In the genomic region with DNA sequence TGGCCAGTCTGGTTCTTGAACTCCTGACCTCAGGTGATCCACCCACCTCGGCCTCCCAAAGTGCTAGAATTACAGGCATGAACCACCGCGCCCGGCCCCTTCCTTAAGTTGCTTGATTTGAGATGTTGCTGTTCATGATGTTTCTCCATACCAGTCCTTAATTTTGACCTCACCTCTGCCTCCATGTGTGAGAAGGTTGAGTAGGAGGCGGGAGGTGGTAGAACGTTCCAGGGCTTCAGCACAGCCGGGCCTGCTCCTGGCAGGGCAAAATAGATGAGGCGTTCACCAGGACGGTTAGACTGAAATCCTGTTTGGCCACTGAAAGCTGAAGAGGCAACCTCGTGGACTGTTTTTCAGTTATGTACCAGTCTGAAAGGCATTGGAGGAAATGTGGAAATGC, we compare ENCODE assay signal across 27 cellular contexts. TPM values are rescaled to one million over a fixed set of nuclear protein-coding genes. Genes with fewer than 3 reads are reported as not detected.
"Had no signal": no experiment of that assay in that cellular context is flagged by ENCODE, and none has a peak within 500 bp of the region (broad histone marks: within the 10 kb centered on the region; RNA-seq: fewer than 3 reads in every experiment).

No MANE protein-coding gene starts in this region.

- H3K4me3 ChIP-seq: ascending aorta, cardiac muscle cell, K562, Peyer's patch, SJCRH30, SK-N-MC had no signal

- H3K27ac ChIP-seq: cardiac muscle cell, RWPE1, SJCRH30, SK-N-MC had no signal

- H3K27ac Mint-ChIP-seq: activated CD4-positive, alpha-beta memory T cell treated with anti-CD3 and anti-CD28 coated beads, Interleukin-2, amount 10 ng/mL, durations not matched to agents 7 days and 5 days; activated CD4-positive, alpha-beta T cell treated with anti-CD3 and anti-CD28 coated beads for 36 hours; activated CD8-positive, alpha-beta memory T cell treated with anti-CD3 and anti-CD28 coated beads, Interleukin-2, amount 10 ng/mL, durations not matched to agents 7 days and 5 days; activated naive CD8-positive, alpha-beta T cell treated with anti-CD3 and anti-CD28 coated beads for 36 hours; activated T-cell treated with anti-CD3 and anti-CD28 coated beads, Interleukin-2, amount 50 U/mL, for 72 hours; activated T-helper 17 cell treated with anti-CD3 and anti-CD28 coated beads, Interleukin-2, amount 50 U/mL, for 72 hours; WTC11 had no signal

- H3K27me3 ChIP-seq: ascending aorta, cardiac muscle cell, Peyer's patch had no signal

- H3K9me3 Mint-ChIP-seq: activated CD4-positive, alpha-beta memory T cell treated with anti-CD3 and anti-CD28 coated beads, Interleukin-2, amount 10 ng/mL, durations not matched to agents 7 days and 5 days; activated naive CD8-positive, alpha-beta T cell treated with anti-CD3 and anti-CD28 coated beads for 36 hours; activated T-cell treated with anti-CD3 and anti-CD28 coated beads, Interleukin-2, amount 50 U/mL, for 72 hours; activated T-helper 17 cell treated with anti-CD3 and anti-CD28 coated beads, Interleukin-2, amount 50 U/mL, for 72 hours; WTC11 had no signal

- H3K4me1 Mint-ChIP-seq: activated CD4-positive, alpha-beta memory T cell treated with anti-CD3 and anti-CD28 coated beads, Interleukin-2, amount 10 ng/mL, durations not matched to agents 7 days and 5 days; activated CD4-positive, alpha-beta T cell treated with anti-CD3 and anti-CD28 coated beads for 36 hours; activated CD8-positive, alpha-beta memory T cell treated with anti-CD3 and anti-CD28 coated beads, Interleukin-2, amount 10 ng/mL, durations not matched to agents 7 days and 5 days; activated naive CD8-positive, alpha-beta T cell treated with anti-CD3 and anti-CD28 coated beads for 36 hours; activated T-helper 17 cell treated with anti-CD3 and anti-CD28 coated beads, Interleukin-2, amount 50 U/mL, for 72 hours had no signal

- ATAC-seq: activated CD4-positive, alpha-beta T cell treated with anti-CD3 and anti-CD28 coated beads for 36 hours; activated CD4-positive, CD25-positive, alpha-beta regulatory T cell treated with anti-CD3 and anti-CD28 coated beads, Interleukin-2, amount 50 U/mL, for 24 hours; activated CD8-positive, alpha-beta memory T cell treated with anti-CD3 and anti-CD28 coated beads, Interleukin-2, amount 10 ng/mL, durations not matched to agents 7 days and 5 days; activated T-cell treated with anti-CD3 and anti-CD28 coated beads, Interleukin-2, amount 50 U/mL, for 72 hours had no signal

- H3K4me3 Mint-ChIP-seq: activated CD4-positive, alpha-beta memory T cell treated with anti-CD3 and anti-CD28 coated beads, Interleukin-2, amount 10 ng/mL, durations not matched to agents 7 days and 5 days; activated CD4-positive, alpha-beta T cell treated with anti-CD3 and anti-CD28 coated beads for 36 hours; activated CD8-positive, alpha-beta memory T cell treated with anti-CD3 and anti-CD28 coated beads, Interleukin-2, amount 10 ng/mL, durations not matched to agents 7 days and 5 days; activated naive CD8-positive, alpha-beta T cell treated with anti-CD3 and anti-CD28 coated beads for 36 hours; activated T-cell treated with anti-CD3 and anti-CD28 coated beads, Interleukin-2, amount 50 U/mL, for 72 hours; activated T-helper 17 cell treated with anti-CD3 and anti-CD28 coated beads, Interleukin-2, amount 50 U/mL, for 72 hours; WTC11 had no signal

- H3K36me3 ChIP-seq: ascending aorta, cardiac muscle cell, Peyer's patch, SJCRH30 had no signal

- H3K4me1 ChIP-seq: Peyer's patch, SJCRH30 had no signal

- H3K9me3 ChIP-seq: ascending aorta, Peyer's patch, SJCRH30 had no signal

- DNase-seq: activated CD4-positive, alpha-beta memory T cell treated with anti-CD3 and anti-CD28 coated beads, Interleukin-2, amount 10 ng/mL, durations not matched to agents 7 days and 5 days; activated CD8-positive, alpha-beta memory T cell treated with anti-CD3 and anti-CD28 coated beads for 24 hours; activated CD8-positive, alpha-beta memory T cell treated with anti-CD3 and anti-CD28 coated beads, Interleukin-2, amount 10 ng/mL, durations not matched to agents 7 days and 5 days; activated effector memory CD4-positive, alpha-beta T cell treated with anti-CD3 and anti-CD28 coated beads, Interleukin-2, amount 50 U/mL, for 16 hours; activated naive CD4-positive, alpha-beta T cell; activated naive CD4-positive, alpha-beta T cell treated with anti-CD3 and anti-CD28 coated beads, Interleukin-2, amount 50 U/mL, for 16 hours; activated naive CD8-positive, alpha-beta T cell treated with anti-CD3 and anti-CD28 coated beads for 36 hours; activated T-cell treated with anti-CD3 and anti-CD28 coated beads, Interleukin-2, amount 50 U/mL, for 1 hour; activated T-cell treated with anti-CD3 and anti-CD28 coated beads, Interleukin-2, amount 50 U/mL, for 72 hours; IMR-90; NCI-H146; NCI-H2107; NCI-H2171; NK-92 treated with Interleukin-12 subunit alpha and Interleukin-12 subunit beta, amount 100 ng/mL, for 24 hours had no signal

- H3K36me3 Mint-ChIP-seq: activated CD8-positive, alpha-beta memory T cell treated with anti-CD3 and anti-CD28 coated beads, Interleukin-2, amount 10 ng/mL, durations not matched to agents 7 days and 5 days; activated naive CD8-positive, alpha-beta T cell treated with anti-CD3 and anti-CD28 coated beads for 36 hours; WTC11 had no signal

RNA-seq across cellular contexts. Expression of gene SYT13, which starts 48.3 kb away (rescaled TPM):
- total RNA-seq: activated CD4-positive, alpha-beta memory T cell treated with anti-CD3 and anti-CD28 coated beads, Interleukin-2, amount 10 ng/mL, durations not matched to agents 7 days and 5 days; activated CD4-positive, alpha-beta T cell treated with anti-CD3 and anti-CD28 coated beads for 36 hours; activated CD8-positive, alpha-beta memory T cell treated with anti-CD3 and anti-CD28 coated beads, Interleukin-2, amount 10 ng/mL, durations not matched to agents 7 days and 5 days; activated naive CD8-positive, alpha-beta T cell treated with anti-CD3 and anti-CD28 coated beads for 36 hours; activated T-cell treated with anti-CD3 and anti-CD28 coated beads, Interleukin-2, amount 50 U/mL, for 72 hours; activated T-helper 17 cell treated with anti-CD3 and anti-CD28 coated beads, Interleukin-2, amount 50 U/mL, for 72 hours; ascending aorta; IMR-90; PC-3; SJCRH30; T-helper 1 cell treated with Interleukin-12 subunit alpha and Interleukin-12 subunit beta and Interleukin-4 antibody, amounts not matched to agents 30 ng/mL and 1 ng/mL, for 36 hours had no signal
- polyA plus RNA-seq: IMR-90 had no signal
